ENCODE assay signal across 8 cellular contexts in the genomic region with DNA sequence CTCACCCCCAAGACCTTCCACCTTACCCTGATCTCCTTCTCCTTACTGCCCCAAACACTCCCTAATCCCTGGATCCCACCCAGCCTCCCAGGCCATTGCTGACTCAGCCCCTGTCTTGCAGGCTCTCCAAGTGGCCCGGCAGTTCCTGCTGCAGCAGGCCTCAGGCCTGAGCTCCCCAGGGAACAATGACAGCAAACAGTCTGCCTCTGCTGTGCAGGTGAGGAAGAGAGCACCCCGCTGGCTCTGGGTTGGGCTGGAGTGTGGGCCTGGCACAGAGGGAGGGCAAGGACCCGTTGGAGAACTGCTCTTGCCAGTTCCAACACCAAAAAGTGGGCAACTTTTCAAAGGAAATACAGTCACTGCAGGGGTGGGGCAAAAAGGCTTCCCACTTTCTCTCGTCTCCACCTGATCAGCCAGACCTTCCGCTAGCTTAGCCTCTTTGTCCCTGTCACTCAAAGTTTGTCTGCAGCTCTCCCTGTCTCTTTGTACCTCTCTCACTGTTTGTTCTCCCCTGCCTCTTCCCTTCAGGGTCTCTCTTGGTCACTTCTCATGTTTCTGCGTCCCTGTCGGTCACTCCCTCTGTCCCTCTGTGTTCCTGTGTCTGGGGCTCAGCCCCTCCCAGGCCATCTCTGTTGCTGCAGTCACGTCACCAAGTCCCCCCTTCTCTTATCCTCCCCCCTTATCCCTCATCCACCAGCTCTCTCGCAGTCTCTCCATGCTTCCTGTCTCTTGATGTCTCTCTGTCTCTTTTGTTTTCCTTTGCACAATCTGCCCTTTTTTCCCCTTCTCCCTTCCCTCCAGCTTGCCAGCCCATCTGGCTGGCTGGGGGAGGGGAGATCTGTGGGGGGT. TPM values are rescaled to one million over a fixed set of nuclear protein-coding genes. Genes with fewer than 3 reads are reported as not detected.
DNase-seq lines count a peak whose midpoint lies in the region; ATAC-seq and TF ChIP-seq lines count a peak whose summit lies in the region.

No MANE protein-coding gene starts in this region.

- TF ChIP-seq CTCF in chondrocyte (IDR thresholded peaks at IDR 0.05) (no peak), mucosa of descending colon (IDR thresholded peaks at IDR 0.05) (no peak)

- no peaks in the 10 kb centered on the region for H3K27me3 Mint-ChIP-seq in chondrocyte (ENCODE audit: low read depth)

- H3K36me3 ChIP-seq in mucosa of descending colon (ENCODE audit: low read depth): no peaks in the 10 kb centered on the region

- H3K4me1 ChIP-seq in mucosa of descending colon (ENCODE audit: low read depth): peaks cover 18% of the 10 kb centered on the region

- no peak overlapping the region for H3K4me3 ChIP-seq in mucosa of descending colon

- no peaks in the 10 kb centered on the region for H3K9me3 Mint-ChIP-seq in chondrocyte (ENCODE audit: low read depth)

- H3K36me3 Mint-ChIP-seq in chondrocyte (ENCODE audit: low read depth): peaks cover 1% of the 10 kb centered on the region

- DNase-seq in GDM1 (lab: John Stamatoyannopoulos, UW) (peak; percentile 58), NCI-H2196 treated with DMSO at 0.1 percent for 48 hours (lab: John Stamatoyannopoulos, UW; ENCODE audit: unreplicated experiment) (peak; percentile 86), chondrocyte (ENCODE audit: low spot score) (no peak), mucosa of descending colon (peak in 2 of 3 donors; percentile 20 to 53), superior temporal gyrus (ENCODE audit: extremely low spot score) (no peak), SW480 (ENCODE audit: low spot score) (no peak)

- peak overlapping the region; percentile 89 for H3K27ac Mint-ChIP-seq in chondrocyte (ENCODE audit: unreplicated experiment)

- intact Hi-C loops in mucosa of descending colon (cut with DNase I, micrococcal nuclease): no loop called here

- ATAC-seq in mucosa of descending colon (peak; percentile 64), GM18511 (IDR thresholded peaks at IDR 0.05; ENCODE audit: unreplicated experiment) (no peak), GM21723 (IDR thresholded peaks at IDR 0.05; ENCODE audit: unreplicated experiment) (no peak)

- H3K4me3 Mint-ChIP-seq in chondrocyte (ENCODE audit: unreplicated experiment): peak overlapping the region; percentile 56

- H3K9me3 ChIP-seq in mucosa of descending colon: no peaks in the 10 kb centered on the region

- peaks cover 43% of the 10 kb centered on the region for H3K4me1 Mint-ChIP-seq in chondrocyte (ENCODE audit: low read depth)

RNA-seq across cellular contexts. Expression of a gene that starts 31.9 kb away (rescaled TPM):
- total RNA-seq in chondrocyte: 17.2 to 19.8 TPM (median 18.6 TPM) in 3 replicates
- 10 to 100 TPM; 31.5 to 34.9 (median 33.8) TPM for total RNA-seq in mucosa of descending colon

Comparison
In these comparisons a context has a peak if more than half of its experiments do, and no peak if none do; other contexts are left out.
1. DNase-seq: peak in GDM1 (single experiment), NCI-H2196 treated with DMSO at 0.1 percent for 48 hours (single experiment) and mucosa of descending colon (2 of 3); none in chondrocyte (single experiment), superior temporal gyrus (single experiment) and SW480 (single experiment).